ENCODE assay signal across 3 cellular contexts in genomic region chr19:13954185-13954584, GRCh38.
TF ChIP-seq lines count a peak whose summit lies in the region.

No MANE protein-coding gene starts in this region.

TF ChIP-seq in SK-N-SH, 30 proteins besides CTCF, POLR2A, EP300 and RAD21 (continues in another document):
- TF ChIP-seq USF2 (IDR thresholded peaks at IDR 0.05; ENCODE audit: borderline replicate concordance, low read depth, low read length) (no peak), PBX3 (IDR thresholded peaks at IDR 0.05) (no peak), MAX (IDR thresholded peaks at IDR 0.05; ENCODE audit: low read depth) (no peak), RCOR1 (IDR thresholded peaks at IDR 0.05; ENCODE audit: low read length) (no peak), YY1 (IDR thresholded peaks at IDR 0.05; ENCODE audit: low read depth) (no peak), FOXJ3 (CRISPR knock-in tag; IDR thresholded peaks at IDR 0.05) (no peak), ZBTB33 (IDR thresholded peaks at IDR 0.05; ENCODE audit: borderline replicate concordance, low read depth) (no peak), NRF1 (IDR thresholded peaks at IDR 0.05; ENCODE audit: low read depth, low read length) (no peak), GABPA (IDR thresholded peaks at IDR 0.05; ENCODE audit: low read depth) (no peak)

TF ChIP-seq in SK-N-SH treated with all-trans-retinoic acid at 6 μM for 48 hours, 23 proteins besides CTCF, POLR2A, EP300 and RAD21:
- TF ChIP-seq OSR1 (CRISPR knock-in tag; IDR thresholded peaks at IDR 0.05) (no peak), ESRRG (CRISPR knock-in tag; IDR thresholded peaks at IDR 0.05) (no peak), PATZ1 (CRISPR knock-in tag; IDR thresholded peaks at IDR 0.05; ENCODE audit: borderline replicate concordance) (no peak), ARNTL (CRISPR knock-in tag; IDR thresholded peaks at IDR 0.05; ENCODE audit: borderline replicate concordance, low read depth) (no peak), CSRNP3 (CRISPR knock-in tag; IDR thresholded peaks at IDR 0.05) (no peak)

TF ChIP-seq in K562, 482 proteins besides CTCF, POLR2A, EP300 and RAD21:
- TF ChIP-seq HMBOX1 (IDR thresholded peaks at IDR 0.05) (no peak), RBFOX2 (IDR thresholded peaks at IDR 0.05; ENCODE audit: low read depth, low read length) (peak; percentile 50)
